In genomic region chr9:4987996-4988421, GRCh38 we compare ENCODE assay signal across 8 cellular contexts. TPM values are rescaled to one million over a fixed set of nuclear protein-coding genes. Genes with fewer than 3 reads are reported as not detected.
A peak's percentile ranks its signal among the peaks of the same experiment; 100 is the strongest.
DNase-seq lines count a peak whose midpoint lies in the region; ATAC-seq and TF ChIP-seq lines count a peak whose summit lies in the region.

No MANE protein-coding gene starts in this region.

- H3K9me3 Mint-ChIP-seq in naive thymus-derived CD4-positive, alpha-beta T cell, result peaks cover 0 to 12% (median 2%) of the 10 kb centered on the region in 11 donors

- CTCF ChIA-PET in naive thymus-derived CD4-positive, alpha-beta T cell (lab: Charles Lee), result interaction anchor here (0.7 to 2.4 kb wide), 10 partner anchors 8 to 1013 kb away, joined by 3 to 9 read pairs (median 4); no protein-coding TSS in a partner anchor

- no peak overlapping the region for H3K27ac ChIP-seq in naive thymus-derived CD4-positive, alpha-beta T cell (ENCODE audit: low read depth, low read length)
- peak overlapping the region; percentile 3 to 49 (median 28) for H3K27ac ChIP-seq in upper lobe of left lung

- ATAC-seq in naive thymus-derived CD4-positive, alpha-beta T cell, result no peak
- ATAC-seq in upper lobe of left lung (ENCODE audit: low FRiP score in 2 of 2), result no peak
- ATAC-seq in GM18517 (IDR thresholded peaks at IDR 0.05; ENCODE audit: unreplicated experiment), result no peak

- TF ChIP-seq POLR2A in upper lobe of left lung (IDR thresholded peaks at IDR 0.05), result no peak

- no peak overlapping the region for H3K4me3 Mint-ChIP-seq in naive thymus-derived CD4-positive, alpha-beta T cell

- H3K4me1 Mint-ChIP-seq in naive thymus-derived CD4-positive, alpha-beta T cell, result peaks cover 28 to 37% (median 35%) of the 10 kb centered on the region in 7 donors

- intact Hi-C loops in naive thymus-derived CD4-positive, alpha-beta T cell (cut with micrococcal nuclease), result loop anchor here (1.0 to 10.0 kb wide), 13 partner anchors 64 to 1769 kb away; partner anchors contain the start of genes AK3 (in 1 of the 2), CD274 (in 1 of the 2), ERMP1 (in 1 of the 2) and KDM4C (in 1 of the 2)

- in situ Hi-C loops in GM13977 (cut with MboI; ENCODE audit: low pct_unique_long_range_greater_than_20kb, low sequenced_read_pairs, unreplicated experiment), result loop anchor here (10.0 to 25.0 kb wide), 3 partner anchors 53 to 449 kb away; partner anchors contain the start of gene PLGRKT

- H3K4me1 ChIP-seq in naive thymus-derived CD4-positive, alpha-beta T cell (ENCODE audit: control insufficient read depth in 2 of 2, insufficient read depth in 2 of 2, low read length in 2 of 2), result peaks cover 20 to 32% of the 10 kb centered on the region in 2 donors
- peaks cover 44 to 47% (median 46%) of the 10 kb centered on the region in 4 donors for H3K4me1 ChIP-seq in upper lobe of left lung

- TF ChIP-seq CTCF in AG09319 (IDR thresholded peaks at IDR 0.05; ENCODE audit: low read depth, low read length), result peak; percentile 67
- TF ChIP-seq CTCF in GM13977 (IDR thresholded peaks at IDR 0.05; ENCODE audit: extremely low read depth, insufficient read depth, missing control alignments), result peak; percentile 75
- peak; percentile 54 to 80 (median 68) for TF ChIP-seq CTCF in upper lobe of left lung (IDR thresholded peaks at IDR 0.05)

- peak; percentile 27 for DNase-seq in AG09319 (ENCODE audit: extremely low read depth, low read depth)
- peak; percentile 42 for DNase-seq in GM13977 (ENCODE audit: low spot score)
- DNase-seq in NCI-H2227 (lab: John Stamatoyannopoulos, UW; ENCODE audit: unreplicated experiment), result peak; percentile 75
- peak; percentile 57 to 70 for DNase-seq in activated CD4-positive, alpha-beta T cell treated with anti-CD3 and anti-CD28 coated beads for 4 hours
- peak; percentile 8 for DNase-seq in effector CD8-positive, alpha-beta T cell (lab: John Stamatoyannopoulos, UW)
- peak in 8 of 9 donors; percentile 43 to 75 (median 62) for DNase-seq in naive thymus-derived CD4-positive, alpha-beta T cell
- no peak for DNase-seq in upper lobe of left lung

- peaks cover 0 to 29% (median 15%) of the 10 kb centered on the region in 5 donors for H3K36me3 Mint-ChIP-seq in naive thymus-derived CD4-positive, alpha-beta T cell

- H3K27ac Mint-ChIP-seq in naive thymus-derived CD4-positive, alpha-beta T cell, result no peak overlapping the region

- POLR2A ChIA-PET in naive thymus-derived CD4-positive, alpha-beta T cell (lab: Charles Lee), result interaction anchor here (0.6 kb wide), 1 partner anchor 231 kb away, joined by 3 read pairs; no protein-coding TSS in a partner anchor

- H3K27me3 Mint-ChIP-seq in naive thymus-derived CD4-positive, alpha-beta T cell, result no peaks in the 10 kb centered on the region

- peaks cover 0 to 15% (median 12%) of the 10 kb centered on the region in 3 experiments for H3K36me3 ChIP-seq in naive thymus-derived CD4-positive, alpha-beta T cell (ENCODE audit: control insufficient read depth in 2 of 3, insufficient read depth in 3 of 3, low read length in 3 of 3)
- peaks cover 0 to 14% (median 8%) of the 10 kb centered on the region in 4 donors for H3K36me3 ChIP-seq in upper lobe of left lung

- H3K4me3 ChIP-seq in naive thymus-derived CD4-positive, alpha-beta T cell (ENCODE audit: low read length), result no peak overlapping the region
- H3K4me3 ChIP-seq in upper lobe of left lung, result peak overlapping the region in 3 of 4 donors; percentile 1 to 91 (median 86)

- H3K9me3 ChIP-seq in naive thymus-derived CD4-positive, alpha-beta T cell (ENCODE audit: control insufficient read depth in 2 of 3, low read length in 3 of 3), result peaks cover 0 to 8% (median 5%) of the 10 kb centered on the region in 3 experiments
- peaks cover 0 to 5% (median 1%) of the 10 kb centered on the region in 4 donors for H3K9me3 ChIP-seq in upper lobe of left lung

- no peaks in the 10 kb centered on the region for H3K27me3 ChIP-seq in naive thymus-derived CD4-positive, alpha-beta T cell (ENCODE audit: control insufficient read depth in 2 of 2, insufficient read depth in 2 of 2, low read length in 2 of 2)
- H3K27me3 ChIP-seq in upper lobe of left lung, result no peaks in the 10 kb centered on the region

- WGBS in upper lobe of left lung, 2 donors, result 18 to 26% methylated on average over 2 of the region's 2 CpGs

- no peak for TF ChIP-seq EP300 in upper lobe of left lung (IDR thresholded peaks at IDR 0.05)

RNA-seq across cellular contexts. Expression of gene JAK2, which starts 2.9 kb away (rescaled TPM):
- 10 to 100 TPM; 11.7 to 76.0 (median 17.5) TPM for total RNA-seq in naive thymus-derived CD4-positive, alpha-beta T cell
- 1 to 10 TPM; 3.5 to 4.1 TPM for polyA plus RNA-seq in naive thymus-derived CD4-positive, alpha-beta T cell
- total RNA-seq in upper lobe of left lung, result 10 to 100 TPM; 19.6 to 52.9 (median 26.0) TPM

Comparison
In these comparisons a context has a peak if more than half of its experiments do, and no peak if none do; other contexts are left out.
1. DNase-seq: peak in AG09319 (single experiment), GM13977 (single experiment), NCI-H2227 (single experiment), activated CD4-positive, alpha-beta T cell treated with anti-CD3 and anti-CD28 coated beads for 4 hours (2 of 2), effector CD8-positive, alpha-beta T cell (single experiment) and naive thymus-derived CD4-positive, alpha-beta T cell (8 of 9); none in upper lobe of left lung (0 of 2).
2. Peak in every context shown above with its lines, with median percentiles within 50 percentile points of each other: CTCF ChIP-seq.